11 cellular contexts compared by ENCODE assay signal in genomic region chr3:50167069-50167781, GRCh38. TPM values are rescaled to one million over a fixed set of nuclear protein-coding genes. Genes with fewer than 3 reads are reported as not detected.
A peak's percentile ranks its signal among the peaks of the same experiment; 100 is the strongest.
DNase-seq lines count a peak whose midpoint lies in the region; ATAC-seq and TF ChIP-seq lines count a peak whose summit lies in the region.
"Had no signal": no experiment of that assay in that cellular context is flagged by ENCODE, and none has a peak within 500 bp of the region (broad histone marks: within the 10 kb centered on the region; RNA-seq: fewer than 3 reads in every experiment).

No MANE protein-coding gene starts in this region.

- 65 to 70% methylated on average over 16 of the region's 16 CpGs for WGBS in heart right ventricle, 2 donors

- ATAC-seq in heart right ventricle (no peak), Right ventricle myocardium superior (ENCODE audit: poor library complexity) (no peak), HG03159 (IDR thresholded peaks at IDR 0.05; ENCODE audit: unreplicated experiment) (no peak)

- intact Hi-C loops in heart right ventricle (cut with DNase I) (no loop called here), Right ventricle myocardium superior (cut with DNase I) (no loop called here), uterus (cut with DNase I; ENCODE audit: low total_unique reads) (no loop called here)

- no peak for DNase-seq in heart right ventricle
- DNase-seq in Right ventricle myocardium superior = no peak
- DNase-seq in ecto neural progenitor cell (ENCODE audit: low spot score) = peak; percentile 79
- no peak for DNase-seq in uterus
- no peak for DNase-seq in iPS-NIHi11 (ENCODE audit: low spot score)
- DNase-seq in NCI-H1048 (lab: John Stamatoyannopoulos, UW) = no peak
- DNase-seq: caudate nucleus, NCI-H2029 treated with DMSO at 0.1 percent for 48 hours had no signal

- H3K4me1 ChIP-seq in heart right ventricle (peaks cover 53 to 100% (median 89%) of the 10 kb centered on the region in 9 donors), muscle layer of duodenum (ENCODE audit: control insufficient read depth in 1 of 2, insufficient read depth in 2 of 2, low read length in 2 of 2) (peaks cover 43 to 47% of the 10 kb centered on the region in 2 donors), uterus (peaks cover 17 to 40% of the 10 kb centered on the region in 2 donors)

- H3K27ac ChIP-seq in heart right ventricle = peak overlapping the region in 9 of 10 donors; percentile 73 to 91 (median 84)
- peak overlapping the region; percentile 65 for H3K27ac ChIP-seq in muscle layer of duodenum (ENCODE audit: low read length)
- H3K27ac ChIP-seq in uterus = peak overlapping the region; percentile 81 to 84

- peak in 1 of 2 donors; percentile 32 for TF ChIP-seq POLR2A in uterus (IDR thresholded peaks at IDR 0.05)

- TF ChIP-seq CTCF in heart right ventricle (IDR thresholded peaks at IDR 0.05) (no peak), uterus (IDR thresholded peaks at IDR 0.05) (no peak)

- H3K9me3 ChIP-seq in heart right ventricle (no peaks in the 10 kb centered on the region), muscle layer of duodenum (ENCODE audit: control insufficient read depth in 1 of 2, low read length in 2 of 2) (no peaks in the 10 kb centered on the region), uterus (no peaks in the 10 kb centered on the region)

- H3K36me3 ChIP-seq in heart right ventricle (no peaks in the 10 kb centered on the region), muscle layer of duodenum (ENCODE audit: control insufficient read depth in 1 of 2, insufficient read depth in 2 of 2, low read length in 2 of 2) (no peaks in the 10 kb centered on the region), uterus (no peaks in the 10 kb centered on the region)

- no peaks in the 10 kb centered on the region for H3K27me3 ChIP-seq in heart right ventricle
- H3K27me3 ChIP-seq in muscle layer of duodenum (ENCODE audit: low read depth, low read length) = no peaks in the 10 kb centered on the region
- H3K27me3 ChIP-seq in uterus = no peaks in the 10 kb centered on the region

- H3K4me3 ChIP-seq in heart right ventricle (no peak overlapping the region), muscle layer of duodenum (ENCODE audit: low read depth in 1 of 2, low read length in 2 of 2) (no peak overlapping the region), uterus (no peak overlapping the region)

RNA-seq across cellular contexts. Expression of gene SEMA3F, which starts 12.1 kb away (rescaled TPM):
- total RNA-seq in heart right ventricle = 10 to 100 TPM in 5 of 10 donors, 1 to 10 TPM in 5; 5.1 to 37.2 (median 10.2) TPM
- polyA plus RNA-seq in heart right ventricle = 10 to 100 TPM; 15.1 to 21.3 TPM
- total RNA-seq in Right ventricle myocardium superior = 10.8 TPM
- total RNA-seq in uterus = 10 to 100 TPM; 10.5 to 33.1 (median 12.9) TPM

RNA-seq across cellular contexts. Expression of gene GNAT1, which starts 24.2 kb away (rescaled TPM):
- total RNA-seq in heart right ventricle (not detected), Right ventricle myocardium superior (not detected), uterus (not detected)
- not detected for polyA plus RNA-seq in heart right ventricle
- total RNA-seq: SK-MEL-5 had no signal

RNA-seq across cellular contexts. Expression of gene SLC38A3, which starts 37.8 kb away (rescaled TPM):
- total RNA-seq in heart right ventricle = 10 to 100 TPM in 7 of 10 donors, 1 to 10 TPM in 3; 6.2 to 16.4 (median 11.2) TPM
- 10 to 100 TPM in 1 of 2 donors, 1 to 10 TPM in 1; 1.4 to 11.8 TPM for polyA plus RNA-seq in heart right ventricle
- total RNA-seq in Right ventricle myocardium superior = 10.6 TPM
- total RNA-seq in uterus = 1 to 10 TPM in 1 of 4 donors, under 1 TPM in 1, not detected in 2; 0.69 to 4.1 TPM
